Comparison of ENCODE assay signal across 15 cellular contexts in the genomic region with DNA sequence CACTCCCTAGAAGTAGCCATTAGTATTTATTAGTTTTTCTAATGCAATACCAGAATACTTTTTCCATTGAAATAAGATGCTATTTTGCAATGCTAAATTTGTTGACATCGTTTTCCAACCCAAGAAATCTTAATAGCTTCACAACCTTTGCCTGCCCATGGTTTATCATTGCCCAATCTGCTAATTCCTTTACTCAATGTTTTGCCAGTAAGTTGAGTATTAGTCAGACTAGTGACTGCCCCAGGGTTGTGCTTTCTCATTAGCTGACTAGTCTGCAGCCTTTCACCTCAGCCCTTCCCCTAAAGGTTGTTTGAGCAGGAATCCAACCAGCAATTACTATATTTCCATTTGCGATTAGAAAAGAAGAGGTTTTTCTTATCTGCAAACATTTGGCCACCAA.
DNase-seq lines count a peak whose midpoint lies in the region; ATAC-seq and TF ChIP-seq lines count a peak whose summit lies in the region.
"Had no signal": no experiment of that assay in that cellular context is flagged by ENCODE, and none has a peak within 500 bp of the region (broad histone marks: within the 10 kb centered on the region; RNA-seq: fewer than 3 reads in every experiment).

No MANE protein-coding gene starts in this region.

- H3K27ac Mint-ChIP-seq in activated CD4-positive, alpha-beta memory T cell treated with anti-CD3 and anti-CD28 coated beads for 36 hours, result no peak overlapping the region
- H3K27ac Mint-ChIP-seq: immature natural killer cell had no signal

- no peaks in the 10 kb centered on the region for H3K9me3 ChIP-seq in gastroesophageal sphincter
- H3K9me3 ChIP-seq: gastrocnemius medialis had no signal

- H3K9me3 Mint-ChIP-seq in activated CD4-positive, alpha-beta memory T cell treated with anti-CD3 and anti-CD28 coated beads for 36 hours, result no peaks in the 10 kb centered on the region
- H3K9me3 Mint-ChIP-seq: immature natural killer cell had no signal

- no peak overlapping the region for H3K4me3 ChIP-seq in gastroesophageal sphincter
- H3K4me3 ChIP-seq: gastrocnemius medialis, PC-9 had no signal

- intact Hi-C loops in activated CD4-positive, alpha-beta memory T cell treated with anti-CD3 and anti-CD28 coated beads for 36 hours (cut with micrococcal nuclease), result no loop called here

- ATAC-seq in gastroesophageal sphincter, result peak; percentile 65
- ATAC-seq: gastrocnemius medialis had no signal

- no peak overlapping the region for H3K27ac ChIP-seq in gastroesophageal sphincter
- H3K27ac ChIP-seq: gastrocnemius medialis, PC-9 had no signal

- H3K4me1 ChIP-seq in gastroesophageal sphincter, result peaks cover 0 to 20% (median 0%) of the 10 kb centered on the region in 3 donors

- DNase-seq in AG08395 (ENCODE audit: low spot score) (peak; percentile 75), HPDE6-E6E7 (ENCODE audit: extremely low spot score) (peak; percentile 82), amniotic epithelial cell (ENCODE audit: low read depth) (peak; percentile 96), SKM-1 (lab: John Stamatoyannopoulos, UW; ENCODE audit: unreplicated experiment) (no peak)
- DNase-seq in activated CD4-positive, alpha-beta T cell treated with anti-CD3 and anti-CD28 coated beads, Interleukin-2, amount 50 U/mL, for 1 hour, result no peak
- no peak for DNase-seq in activated CD8-positive, alpha-beta memory T cell treated with anti-CD3 and anti-CD28 coated beads for 24 hours
- no peak for DNase-seq in activated CD4-positive, alpha-beta memory T cell treated with anti-CD3 and anti-CD28 coated beads for 36 hours
- DNase-seq: cortex of kidney; gastrocnemius medialis; immature natural killer cell; NCI-H1092; stimulated activated CD4-positive, alpha-beta T cell treated with anti-CD3 and anti-CD28 coated beads, Interleukin-15, amount 100 ng/mL, for 24 hours; substantia nigra had no signal

- H3K4me3 Mint-ChIP-seq in activated CD4-positive, alpha-beta memory T cell treated with anti-CD3 and anti-CD28 coated beads for 36 hours, result no peak overlapping the region
- H3K4me3 Mint-ChIP-seq: immature natural killer cell had no signal

- no peak for TF ChIP-seq EP300 in gastroesophageal sphincter (IDR thresholded peaks at IDR 0.05)

- H3K27me3 ChIP-seq in gastroesophageal sphincter, result no peaks in the 10 kb centered on the region
- H3K27me3 ChIP-seq: gastrocnemius medialis had no signal

- peaks cover 3% of the 10 kb centered on the region for H3K27me3 Mint-ChIP-seq in activated CD4-positive, alpha-beta memory T cell treated with anti-CD3 and anti-CD28 coated beads for 36 hours

- TF ChIP-seq POLR2A in gastroesophageal sphincter (IDR thresholded peaks at IDR 0.05), result no peak

- no peaks in the 10 kb centered on the region for H3K36me3 ChIP-seq in gastroesophageal sphincter
- H3K36me3 ChIP-seq: gastrocnemius medialis had no signal

- no peak for TF ChIP-seq CTCF in gastroesophageal sphincter (IDR thresholded peaks at IDR 0.05)

- H3K4me1 Mint-ChIP-seq in activated CD4-positive, alpha-beta memory T cell treated with anti-CD3 and anti-CD28 coated beads for 36 hours (ENCODE audit: low read depth), result no peaks in the 10 kb centered on the region
- H3K4me1 Mint-ChIP-seq: immature natural killer cell had no signal

- POLR2A ChIA-PET in activated CD4-positive, alpha-beta memory T cell treated with anti-CD3 and anti-CD28 coated beads for 36 hours (lab: Charles Lee), result no interaction called here

- H3K36me3 Mint-ChIP-seq in activated CD4-positive, alpha-beta memory T cell treated with anti-CD3 and anti-CD28 coated beads for 36 hours, result no peaks in the 10 kb centered on the region
- H3K36me3 Mint-ChIP-seq: immature natural killer cell had no signal

- CTCF ChIA-PET in activated CD4-positive, alpha-beta memory T cell treated with anti-CD3 and anti-CD28 coated beads for 36 hours (lab: Charles Lee), result no interaction called here

- 83 to 92% methylated on average over 1 to 2 of the region's 2 CpGs for WGBS in gastroesophageal sphincter (ENCODE audit: low coverage in 1 of 2), 2 donors

Comparison
In these comparisons a context has a peak if more than half of its experiments do, and no peak if none do; other contexts are left out.
1. DNase-seq: peak in AG08395 (single experiment), HPDE6-E6E7 (single experiment) and amniotic epithelial cell (single experiment); none in SKM-1 (single experiment), activated CD4-positive, alpha-beta T cell treated with anti-CD3 and anti-CD28 coated beads, Interleukin-2, amount 50 U/mL, for 1 hour (single experiment), activated CD8-positive, alpha-beta memory T cell treated with anti-CD3 and anti-CD28 coated beads for 24 hours (single experiment) and activated CD4-positive, alpha-beta memory T cell treated with anti-CD3 and anti-CD28 coated beads for 36 hours (single experiment).